In genomic region chr7:4279210-4279609, GRCh38 we compare ENCODE assay signal across 23 cellular contexts.
"Had no signal": no experiment of that assay in that cellular context is flagged by ENCODE, and none has a peak within 500 bp of the region (broad histone marks: within the 10 kb centered on the region; RNA-seq: fewer than 3 reads in every experiment).

No MANE protein-coding gene starts in this region.

- H3K4me3 ChIP-seq: adrenal gland, ascending aorta, colonic mucosa, esophagus squamous epithelium, gastroesophageal sphincter, heart left ventricle, lung, sigmoid colon, testis, vagina had no signal

- H3K27me3 ChIP-seq: adrenal gland, ascending aorta, brain microvascular endothelial cell, colonic mucosa, heart left ventricle, sigmoid colon, testis, vagina had no signal

- H3K9me3 ChIP-seq: adrenal gland, colonic mucosa, testis, vagina had no signal

- DNase-seq: activated CD4-positive, alpha-beta T cell treated with anti-CD3 and anti-CD28 coated beads, Interleukin-2, amount 10 ng/mL, durations not matched to agents 24 days and 14 days; activated CD8-positive, alpha-beta memory T cell treated with anti-CD3 and anti-CD28 coated beads, Interleukin-2, amount 10 ng/mL, durations not matched to agents 7 days and 5 days; activated CD8-positive, alpha-beta T cell treated with anti-CD3 and anti-CD28 coated beads for 36 hours; activated gamma-delta T cell treated with Interleukin-2 at 50 U/mL for 16 hours; activated T-cell treated with anti-CD3 and anti-CD28 coated beads for 4 hours; adrenal gland; brain microvascular endothelial cell; colonic mucosa; endodermal cell; esophagus squamous epithelium; heart left ventricle; naive thymus-derived CD4-positive, alpha-beta T cell; occipital lobe; sigmoid colon; stimulated activated CD4-positive, alpha-beta T cell treated with anti-CD3 and anti-CD28 coated beads, Interleukin-4, amount 100 ng/mL, for 1 hour; stimulated activated naive CD4-positive, alpha-beta T cell; testis; trophoblast cell had no signal

- FAIRE-seq: keratinocyte had no signal

- H3K36me3 ChIP-seq: adrenal gland, ascending aorta, brain microvascular endothelial cell, colonic mucosa, esophagus squamous epithelium, gastroesophageal sphincter, heart left ventricle, sigmoid colon, vagina had no signal

- H3K27ac ChIP-seq: adrenal gland, ascending aorta, brain microvascular endothelial cell, colonic mucosa, esophagus squamous epithelium, gastroesophageal sphincter, heart left ventricle, sigmoid colon, testis, vagina had no signal

- H3K4me1 ChIP-seq: adrenal gland, ascending aorta, colonic mucosa, gastroesophageal sphincter, heart left ventricle, sigmoid colon, testis, vagina had no signal
